Comparison of ENCODE assay signal across 23 cellular contexts in genomic region chr4:165757426-165757825, GRCh38.
"Had no signal": no experiment of that assay in that cellular context is flagged by ENCODE, and none has a peak within 500 bp of the region (broad histone marks: within the 10 kb centered on the region; RNA-seq: fewer than 3 reads in every experiment).

No MANE protein-coding gene starts in this region.

- H3K4me3 ChIP-seq: adrenal gland had no signal

- H3K4me1 ChIP-seq: adrenal gland had no signal

- H3K4me1 Mint-ChIP-seq: activated naive CD8-positive, alpha-beta T cell treated with anti-CD3 and anti-CD28 coated beads, Interleukin-2, amount 10 ng/mL, durations not matched to agents 7 days and 5 days had no signal

- H3K36me3 ChIP-seq: adrenal gland had no signal

- H3K27me3 ChIP-seq: adrenal gland had no signal

- H3K27ac ChIP-seq: adrenal gland, VCaP had no signal

- H3K9ac ChIP-seq: SK-N-SH had no signal

- H3K4me2 ChIP-seq: SK-N-SH had no signal

- H3K4me3 Mint-ChIP-seq: activated CD8-positive, alpha-beta T cell treated with anti-CD3 and anti-CD28 coated beads, Interleukin-2, amount 10 ng/mL, durations not matched to agents 7 days and 5 days; activated naive CD8-positive, alpha-beta T cell treated with anti-CD3 and anti-CD28 coated beads, Interleukin-2, amount 10 ng/mL, durations not matched to agents 7 days and 5 days had no signal

- H3K9me3 ChIP-seq: adrenal gland, SK-N-SH had no signal

- DNase-seq: activated CD4-positive, alpha-beta T cell treated with anti-CD3 and anti-CD28 coated beads for 48 hours; activated CD4-positive, alpha-beta T cell treated with anti-CD3 and anti-CD28 coated beads, Interleukin-2, amount 50 U/mL, for 4 hours; activated CD8-positive, alpha-beta memory T cell treated with anti-CD3 and anti-CD28 coated beads, Interleukin-2, amount 50 U/mL, for 48 hours; activated CD8-positive, alpha-beta T cell treated with anti-CD3 and anti-CD28 coated beads, Interleukin-2, amount 10 ng/mL, durations not matched to agents 7 days and 5 days; activated naive CD4-positive, alpha-beta T cell treated with anti-CD3 and anti-CD28 coated beads, Interleukin-2, amount 50 U/mL, for 16 hours; activated naive CD8-positive, alpha-beta T cell treated with anti-CD3 and anti-CD28 coated beads, Interleukin-2, amount 10 ng/mL, durations not matched to agents 7 days and 5 days; activated T-cell treated with anti-CD3 and anti-CD28 coated beads, Interleukin-2, amount 50 U/mL, for 1 hour; adrenal gland; anterior cingulate cortex; NCI-H1092; NCI-H1930; NCI-H345; NCI-H510A; NCI-H526 treated with DMSO at 0.1 percent for 48 hours; NK-92 treated with Interleukin-12 subunit alpha and Interleukin-12 subunit beta, amount 100 ng/mL, for 24 hours; OCI-M1; RPMI8226; SK-N-SH; T-helper 1 cell had no signal

- H3K27me3 Mint-ChIP-seq: activated naive CD8-positive, alpha-beta T cell treated with anti-CD3 and anti-CD28 coated beads, Interleukin-2, amount 10 ng/mL, durations not matched to agents 7 days and 5 days had no signal

- ATAC-seq: activated CD4-positive, CD25-positive, alpha-beta regulatory T cell treated with anti-CD3 and anti-CD28 coated beads, Interleukin-2, amount 50 U/mL, for 24 hours; activated CD8-positive, alpha-beta T cell treated with anti-CD3 and anti-CD28 coated beads, Interleukin-2, amount 10 ng/mL, durations not matched to agents 7 days and 5 days; Panc1; Right ventricle myocardium inferior had no signal

- H3K36me3 Mint-ChIP-seq: activated naive CD8-positive, alpha-beta T cell treated with anti-CD3 and anti-CD28 coated beads, Interleukin-2, amount 10 ng/mL, durations not matched to agents 7 days and 5 days had no signal

- H3K27ac Mint-ChIP-seq: activated CD8-positive, alpha-beta T cell treated with anti-CD3 and anti-CD28 coated beads, Interleukin-2, amount 10 ng/mL, durations not matched to agents 7 days and 5 days; activated naive CD8-positive, alpha-beta T cell treated with anti-CD3 and anti-CD28 coated beads, Interleukin-2, amount 10 ng/mL, durations not matched to agents 7 days and 5 days had no signal
